Comparison of ENCODE assay signal across 1 cellular context in the genomic region with DNA sequence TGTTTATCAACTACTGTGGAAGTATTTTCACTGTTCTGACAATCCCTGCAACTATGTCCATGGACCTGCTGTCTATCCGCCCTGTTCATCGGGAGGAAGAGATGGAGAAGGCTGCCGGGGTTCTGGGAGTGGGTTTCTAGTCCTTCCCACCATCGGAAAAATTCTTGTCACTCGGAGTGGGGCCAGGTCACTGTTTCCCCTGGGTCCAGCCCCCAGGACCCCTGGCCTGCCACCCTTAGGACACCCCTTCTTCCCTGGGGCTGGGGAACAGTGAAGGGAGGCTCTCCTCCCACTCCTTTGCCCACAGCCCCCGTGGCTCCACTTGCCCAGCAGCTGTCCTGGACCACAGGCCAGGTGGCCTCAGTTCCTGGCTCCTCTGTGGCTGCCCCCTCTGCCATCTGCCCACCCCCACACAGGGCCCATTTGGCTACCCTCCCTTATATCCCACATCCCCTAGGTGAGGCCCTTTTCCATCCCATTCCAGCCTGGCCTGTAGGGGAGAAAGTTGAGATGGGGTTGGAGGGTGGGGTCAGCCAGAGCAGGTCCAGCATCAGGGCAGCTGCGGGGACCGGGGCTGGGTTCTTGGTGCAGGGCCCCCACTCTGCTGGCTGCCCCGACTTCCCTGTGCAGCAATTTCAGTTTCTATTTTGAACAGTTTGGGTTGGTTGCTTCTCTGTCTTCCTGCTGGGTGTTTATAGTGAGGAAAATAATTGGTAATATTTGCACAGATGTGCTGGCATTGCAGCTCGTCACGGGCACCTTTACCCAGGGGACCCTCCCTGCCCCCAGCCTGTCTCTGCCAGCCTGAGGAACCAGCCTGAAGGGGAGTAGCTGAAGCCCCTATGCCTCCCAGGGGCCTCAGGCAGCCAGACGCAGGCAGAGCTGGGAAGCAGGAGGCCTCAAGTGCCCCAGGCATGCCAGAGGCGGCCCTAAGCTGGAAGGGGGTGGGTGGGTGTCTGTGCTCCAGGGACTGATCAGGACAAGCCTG.
TF ChIP-seq lines count a peak whose summit lies in the region.

No MANE protein-coding gene starts in this region.

TF ChIP-seq in H1, 55 proteins besides CTCF, POLR2A, EP300 and RAD21:
- TF ChIP-seq TAF7 (optimal IDR thresholded peaks at IDR 0.05; ENCODE audit: borderline replicate concordance, low read depth, low read length) = no peak
- no peak for TF ChIP-seq CHD7 (IDR thresholded peaks at IDR 0.05; ENCODE audit: insufficient replicate concordance, low read length)
- no peak for TF ChIP-seq KDM1A (IDR thresholded peaks at IDR 0.05; ENCODE audit: borderline replicate concordance, low read length)
- no peak for TF ChIP-seq TCF12 (IDR thresholded peaks at IDR 0.05; ENCODE audit: low read depth, low read length)
- TF ChIP-seq SIRT6 (IDR thresholded peaks at IDR 0.05; ENCODE audit: low read length) = no peak
- TF ChIP-seq RXRA (IDR thresholded peaks at IDR 0.05; ENCODE audit: insufficient read depth, low read depth, low read length) = no peak
- no peak for TF ChIP-seq RBBP5 (IDR thresholded peaks at IDR 0.05; ENCODE audit: borderline replicate concordance, low read depth, low read length)
- TF ChIP-seq CBX8 (IDR thresholded peaks at IDR 0.05; ENCODE audit: borderline replicate concordance, low read depth, low read length) = no peak
- no peak for TF ChIP-seq ASH2L (IDR thresholded peaks at IDR 0.05; ENCODE audit: low read length)
- TF ChIP-seq, protein P1, sequence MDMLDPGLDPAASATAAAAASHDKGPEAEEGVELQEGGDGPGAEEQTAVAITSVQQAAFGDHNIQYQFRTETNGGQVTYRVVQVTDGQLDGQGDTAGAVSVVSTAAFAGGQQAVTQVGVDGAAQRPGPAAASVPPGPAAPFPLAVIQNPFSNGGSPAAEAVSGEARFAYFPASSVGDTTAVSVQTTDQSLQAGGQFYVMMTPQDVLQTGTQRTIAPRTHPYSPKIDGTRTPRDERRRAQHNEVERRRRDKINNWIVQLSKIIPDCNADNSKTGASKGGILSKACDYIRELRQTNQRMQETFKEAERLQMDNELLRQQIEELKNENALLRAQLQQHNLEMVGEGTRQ (IDR thresholded peaks at IDR 0.05; ENCODE audit: low read length) = no peak
- TF ChIP-seq MAFK (IDR thresholded peaks at IDR 0.05; ENCODE audit: low read depth, low read length) = no peak
- TF ChIP-seq BACH1 (IDR thresholded peaks at IDR 0.05; ENCODE audit: low read length) = no peak
- no peak for TF ChIP-seq RFX5 (IDR thresholded peaks at IDR 0.05; ENCODE audit: borderline replicate concordance, low read depth, low read length)
- no peak for TF ChIP-seq RNF2 (IDR thresholded peaks at IDR 0.05; ENCODE audit: borderline replicate concordance, low read depth, low read length, missing control alignments, poor library complexity, severe bottlenecking)
